In genomic region chr5:998975-999501, GRCh38 we compare ENCODE assay signal across 18 cellular contexts. TPM values are rescaled to one million over a fixed set of nuclear protein-coding genes. Genes with fewer than 3 reads are reported as not detected.
DNase-seq lines count a peak whose midpoint lies in the region; ATAC-seq and TF ChIP-seq lines count a peak whose summit lies in the region.
"Had no signal": no experiment of that assay in that cellular context is flagged by ENCODE, and none has a peak within 500 bp of the region (broad histone marks: within the 10 kb centered on the region; RNA-seq: fewer than 3 reads in every experiment).

No MANE protein-coding gene starts in this region.

- ATAC-seq in body of pancreas, result peak; percentile 12
- ATAC-seq: activated T-helper 17 cell treated with anti-CD3 and anti-CD28 coated beads, Interleukin-2, amount 50 U/mL, for 72 hours; natural killer cell treated with Interleukin-12 subunit alpha and Interleukin-12 subunit beta and Interleukin-15 and Interleukin-18, amount 100 ng/mL, for 72 hours had no signal

- peaks cover 6% of the 10 kb centered on the region for H3K4me1 ChIP-seq in body of pancreas

- DNase-seq in H7 (peak; percentile 19), body of pancreas (peak in 1 of 4 donors; percentile 17), islet precursor cell (peak; percentile 46), posterior vena cava (ENCODE audit: low spot score) (peak; percentile 53), cerebellar cortex (ENCODE audit: low spot score) (no peak), NCI-H1436 treated with DMSO at 0.1 percent for 48 hours (lab: John Stamatoyannopoulos, UW) (no peak), Ammon's horn (ENCODE audit: low spot score) (no peak), Calu3 (no peak)
- DNase-seq: anterior cingulate cortex, EL, foreskin melanocyte, HFFc6, mammary epithelial cell, MM.1S, NCI-H1694, RPMI8226 had no signal

- TF ChIP-seq CTCF in body of pancreas (IDR thresholded peaks at IDR 0.05), result no peak
- no peak for TF ChIP-seq CTCF in Calu3 (IDR thresholded peaks at IDR 0.05; ENCODE audit: unreplicated experiment)

- H3K36me3 Mint-ChIP-seq in Calu3 (ENCODE audit: insufficient read depth, unreplicated experiment), result peaks cover 9% of the 10 kb centered on the region
- H3K36me3 Mint-ChIP-seq: natural killer cell treated with Interleukin-12 subunit alpha and Interleukin-12 subunit beta and Interleukin-15 and Interleukin-18, amount 100 ng/mL, for 72 hours had no signal

- H3K27me3 ChIP-seq in H7 (ENCODE audit: control insufficient read depth, insufficient read depth, low read length) (peaks cover 8% of the 10 kb centered on the region), body of pancreas (no peaks in the 10 kb centered on the region)

- TF ChIP-seq POLR2A in body of pancreas (IDR thresholded peaks at IDR 0.05), result no peak

- H3K27ac Mint-ChIP-seq in Calu3 (ENCODE audit: unreplicated experiment), result no peak overlapping the region
- H3K27ac Mint-ChIP-seq: activated T-helper 17 cell treated with anti-CD3 and anti-CD28 coated beads, Interleukin-2, amount 50 U/mL, for 72 hours; HFFc6; natural killer cell treated with Interleukin-12 subunit alpha and Interleukin-12 subunit beta and Interleukin-15 and Interleukin-18, amount 100 ng/mL, for 72 hours had no signal

- no peaks in the 10 kb centered on the region for H3K9me3 ChIP-seq in body of pancreas

- H3K9me3 Mint-ChIP-seq in Calu3 (ENCODE audit: low read depth, unreplicated experiment), result no peaks in the 10 kb centered on the region
- H3K9me3 Mint-ChIP-seq: activated T-helper 17 cell treated with anti-CD3 and anti-CD28 coated beads, Interleukin-2, amount 50 U/mL, for 72 hours; HFFc6; natural killer cell treated with Interleukin-12 subunit alpha and Interleukin-12 subunit beta and Interleukin-15 and Interleukin-18, amount 100 ng/mL, for 72 hours had no signal

- intact Hi-C loops in body of pancreas (cut with DNase I) (no loop called here), posterior vena cava (cut with DNase I) (no loop called here), Calu3 (cut with micrococcal nuclease; ENCODE audit: unreplicated experiment) (no loop called here)

- no peak overlapping the region for H3K27ac ChIP-seq in body of pancreas

- H3K36me3 ChIP-seq in H7 (replicated peaks; ENCODE audit: control insufficient read depth, insufficient read depth, low read length) (no peaks in the 10 kb centered on the region), body of pancreas (replicated peaks in 1 of 2; ENCODE audit: insufficient read depth in 1 of 2, low read depth in 2 of 2) (no peaks in the 10 kb centered on the region)

- no TSS peak for BruUV-seq in Calu3 (replicated peaks; lab: Mats Ljungman, UMichigan)

- peaks cover 11% of the 10 kb centered on the region for H3K4me1 Mint-ChIP-seq in Calu3 (ENCODE audit: low read depth, unreplicated experiment)

- WGBS in body of pancreas, 2 donors, result 62 to 68% methylated on average over 5 to 6 of the region's 6 CpGs

- peaks cover 91% of the 10 kb centered on the region for H3K27me3 Mint-ChIP-seq in Calu3 (ENCODE audit: unreplicated experiment)
- H3K27me3 Mint-ChIP-seq: activated T-helper 17 cell treated with anti-CD3 and anti-CD28 coated beads, Interleukin-2, amount 50 U/mL, for 72 hours had no signal

- no peak overlapping the region for H3K4me3 ChIP-seq in H7 (ENCODE audit: insufficient read depth, low read depth, low read length)
- no peak overlapping the region for H3K4me3 ChIP-seq in body of pancreas

- CTCF ChIA-PET in Calu3 (lab: Charles Lee), result no interaction called here

- no peak overlapping the region for H3K4me3 Mint-ChIP-seq in Calu3 (ENCODE audit: low read depth, unreplicated experiment)
- H3K4me3 Mint-ChIP-seq: activated T-helper 17 cell treated with anti-CD3 and anti-CD28 coated beads, Interleukin-2, amount 50 U/mL, for 72 hours; HFFc6; natural killer cell treated with Interleukin-12 subunit alpha and Interleukin-12 subunit beta and Interleukin-15 and Interleukin-18, amount 100 ng/mL, for 72 hours had no signal

RNA-seq across cellular contexts. Expression of gene NKD2, which starts 9.6 kb away (rescaled TPM):
- total RNA-seq in H7 (2014; rRNA removed; shearing (Covaris generic)), result 4.9 and 5.7 TPM in 2 replicates
- total RNA-seq in body of pancreas, result 10 to 100 TPM in 1 of 2 donors, 1 to 10 TPM in 1; 4.2 to 12.2 TPM
- 1 to 10 TPM; 2.7 to 5.0 TPM for total RNA-seq in posterior vena cava
- total RNA-seq in Calu3 (2022), result 0.47 and 0.93 TPM in 2 replicates
- total RNA-seq: HFFc6 had no signal

Comparison
In these comparisons a context has a peak if more than half of its experiments do, and no peak if none do; other contexts are left out.
1. DNase-seq: peak in H7 (single experiment), islet precursor cell (single experiment) and posterior vena cava (single experiment); none in cerebellar cortex (single experiment), NCI-H1436 treated with DMSO at 0.1 percent for 48 hours (single experiment), Ammon's horn (single experiment) and Calu3 (single experiment).